Comparison of ENCODE assay signal across 15 cellular contexts in the genomic region with DNA sequence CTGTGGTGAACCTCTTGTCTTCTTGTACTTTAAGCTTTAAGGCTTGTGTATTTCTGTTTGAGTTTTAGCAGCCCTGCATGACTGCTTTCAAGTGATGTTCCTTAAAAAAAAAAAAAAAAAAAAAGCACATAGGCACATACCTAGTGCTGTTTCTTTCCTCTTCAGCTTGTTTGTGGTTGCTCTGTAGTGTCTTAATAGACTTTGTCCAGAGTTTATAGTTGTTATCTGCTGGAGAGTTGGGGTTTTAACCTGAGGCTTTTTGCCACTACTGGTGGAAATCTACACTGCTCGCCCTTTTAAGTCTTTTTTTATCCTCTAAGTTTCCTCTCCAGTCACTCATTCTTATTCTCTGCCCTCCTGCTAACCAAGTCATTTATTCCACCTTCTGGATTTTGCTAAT. TPM values are rescaled to one million over a fixed set of nuclear protein-coding genes. Genes with fewer than 3 reads are reported as not detected.
A peak's percentile ranks its signal among the peaks of the same experiment; 100 is the strongest.
DNase-seq lines count a peak whose midpoint lies in the region; ATAC-seq and TF ChIP-seq lines count a peak whose summit lies in the region.
"Had no signal": no experiment of that assay in that cellular context is flagged by ENCODE, and none has a peak within 500 bp of the region (broad histone marks: within the 10 kb centered on the region; RNA-seq: fewer than 3 reads in every experiment).

No MANE protein-coding gene starts in this region.

- peak overlapping the region; percentile 3 for H3K4me3 Mint-ChIP-seq in CD8-positive, alpha-beta T cell
- H3K4me3 Mint-ChIP-seq in chondrocyte (ENCODE audit: unreplicated experiment) (no peak overlapping the region), nephron (no peak overlapping the region)
- no peak overlapping the region for H3K4me3 Mint-ChIP-seq in T-helper 2 cell treated with Interferon-gamma antibody and Interleukin-4, amounts not matched to agents 5 μg/mL and 100 μg/mL, for 36 hours

- RAD21 ChIA-PET in HCT116 (lab: Charles Lee; ENCODE audit: low non-redundant PET in 1 of 2, low total read pairs in 2 of 2, uncharacterized antibody in 2 of 2, unreplicated experiment in 2 of 2), result no interaction called here

- in situ Hi-C loops in mammary epithelial cell (cut with MboI; ENCODE audit: low sequenced_read_pairs in 2 of 2), result no loop called here

- H3K79me2 ChIP-seq in HCT116 (ENCODE audit: insufficient read depth, low read length), result peaks cover 99% of the 10 kb centered on the region
- peaks cover 99% of the 10 kb centered on the region for H3K79me2 ChIP-seq in mammary epithelial cell (ENCODE audit: insufficient read depth, low read length)

- H3K9me2 ChIP-seq in HCT116 (ENCODE audit: insufficient read depth), result no peaks in the 10 kb centered on the region

- intact Hi-C loops in CD8-positive, alpha-beta T cell (cut with DNase I, micrococcal nuclease), result no loop called here
- intact Hi-C loops in HCT116 (cut with micrococcal nuclease) (no loop called here), mammary epithelial cell (cut with micrococcal nuclease) (no loop called here)

- H3K9ac ChIP-seq in HCT116 (ENCODE audit: low read length), result no peak overlapping the region
- H3K9ac ChIP-seq in mammary epithelial cell (ENCODE audit: insufficient read depth, low read length), result no peak overlapping the region

- H3K36me3 ChIP-seq in CD8-positive, alpha-beta T cell (ENCODE audit: insufficient read depth, low read length), result no peaks in the 10 kb centered on the region
- H3K36me3 ChIP-seq in HCT116 (ENCODE audit: control insufficient read depth in 1 of 2, insufficient read depth in 2 of 2, low read length in 2 of 2) (no peaks in the 10 kb centered on the region), mammary epithelial cell (ENCODE audit: insufficient read depth, low read length) (peaks cover 2% of the 10 kb centered on the region)

- TF ChIP-seq RAD21 in HCT116 (IDR thresholded peaks at IDR 0.05; ENCODE audit: low read depth), result no peak

- peaks cover 17% of the 10 kb centered on the region for H3K36me3 Mint-ChIP-seq in CD8-positive, alpha-beta T cell
- no peaks in the 10 kb centered on the region for H3K36me3 Mint-ChIP-seq in chondrocyte (ENCODE audit: low read depth)
- peaks cover 21% of the 10 kb centered on the region for H3K36me3 Mint-ChIP-seq in nephron (ENCODE audit: low read depth)
- peaks cover 16% of the 10 kb centered on the region for H3K36me3 Mint-ChIP-seq in T-helper 2 cell treated with Interferon-gamma antibody and Interleukin-4, amounts not matched to agents 5 μg/mL and 100 μg/mL, for 36 hours (ENCODE audit: low read depth)

- no peaks in the 10 kb centered on the region for H3K9me3 ChIP-seq in CD8-positive, alpha-beta T cell (ENCODE audit: low read length)
- no peaks in the 10 kb centered on the region for H3K9me3 ChIP-seq in HCT116 (ENCODE audit: control insufficient read depth in 1 of 2, insufficient read depth in 1 of 2, low read depth in 1 of 2, low read length in 2 of 2)
- no peaks in the 10 kb centered on the region for H3K9me3 ChIP-seq in mammary epithelial cell (replicated peaks; ENCODE audit: insufficient read depth, low read length)

- no peak for DNase-seq in CD8-positive, alpha-beta T cell
- DNase-seq in HCT116 (ENCODE audit: low read depth, low spot score), result no peak
- DNase-seq in chondrocyte (ENCODE audit: low spot score), result no peak
- DNase-seq in T-helper 2 cell treated with Interferon-gamma antibody and Interleukin-4, amounts not matched to agents 5 μg/mL and 100 μg/mL, for 36 hours (ENCODE audit: low spot score), result no peak
- DNase-seq in mammary epithelial cell, result no peak
- DNase-seq: C1 segment of cervical spinal cord; central memory CD4-positive, alpha-beta T cell; foreskin melanocyte; midbrain; NCI-H1694; NCI-H510A had no signal

- ATAC-seq in CD8-positive, alpha-beta T cell, result no peak
- ATAC-seq in HCT116 (no peak), HG02642 (IDR thresholded peaks at IDR 0.05; ENCODE audit: poor library complexity, unreplicated experiment) (no peak), HG03354 (IDR thresholded peaks at IDR 0.05; ENCODE audit: poor library complexity, severe bottlenecking, unreplicated experiment) (no peak)

- BruUV-seq in HCT116 (replicated peaks; lab: Mats Ljungman, UMichigan) (no TSS peak), mammary epithelial cell (replicated peaks; lab: Mats Ljungman, UMichigan) (no TSS peak)

- no peak overlapping the region for H2AFZ ChIP-seq in HCT116 (ENCODE audit: low read depth, low read length, poor library complexity, severe bottlenecking)
- H2AFZ ChIP-seq in mammary epithelial cell (ENCODE audit: low read depth, low read length), result no peak overlapping the region

- no peak for TF ChIP-seq CTCF in CD8-positive, alpha-beta T cell (IDR thresholded peaks at IDR 0.05)
- TF ChIP-seq CTCF in HCT116 (IDR thresholded peaks at IDR 0.05 in 2 of 3, conservative IDR thresholded peaks at IDR 0.05 in 1 of 3; ENCODE audit: borderline replicate concordance in 1 of 3, insufficient read depth in 1 of 3, low read depth in 2 of 3, low read length in 2 of 3), result no peak
- no peak for TF ChIP-seq CTCF in chondrocyte (IDR thresholded peaks at IDR 0.05)
- TF ChIP-seq CTCF in nephron (IDR thresholded peaks at IDR 0.05; ENCODE audit: unreplicated experiment in 3 of 3), result no peak
- TF ChIP-seq CTCF in mammary epithelial cell (conservative IDR thresholded peaks at IDR 0.05 in 1 of 2, IDR thresholded peaks at IDR 0.05 in 1 of 2; ENCODE audit: extremely low read depth in 1 of 2, insufficient read depth in 1 of 2, low read depth in 1 of 2, low read length in 2 of 2), result no peak

- H3K27ac ChIP-seq in CD8-positive, alpha-beta T cell (ENCODE audit: low read depth, low read length), result no peak overlapping the region
- H3K27ac ChIP-seq in HCT116 (ENCODE audit: low read depth, low read length) (0 out of 2 replicates have a peak overlapping the region, but pooled peaks have one; percentile 3), mammary epithelial cell (ENCODE audit: insufficient read depth, low read depth, low read length) (no peak overlapping the region)
- H3K27ac ChIP-seq: SK-N-MC had no signal

- H3K4me1 ChIP-seq in CD8-positive, alpha-beta T cell (ENCODE audit: insufficient read depth, low read length), result peaks cover 49% of the 10 kb centered on the region
- H3K4me1 ChIP-seq in HCT116 (ENCODE audit: control insufficient read depth in 1 of 2, insufficient read depth in 2 of 2, low read length in 2 of 2), result peaks cover 67 to 75% of the 10 kb centered on the region in 2 experiments
- peaks cover 23% of the 10 kb centered on the region for H3K4me1 ChIP-seq in mammary epithelial cell (ENCODE audit: insufficient read depth, low read length)

- CTCF ChIA-PET in CD8-positive, alpha-beta T cell (lab: Charles Lee), result interaction anchor here (1.1 kb wide), 1 partner anchor 35 kb away, joined by 4 read pairs; no protein-coding TSS in a partner anchor
- CTCF ChIA-PET in HCT116 (lab: Charles Lee), result interaction anchor here (0.5 to 1.3 kb wide), 2 partner anchors 100 to 270 kb away, joined by 3 to 4 read pairs; no protein-coding TSS in a partner anchor
- CTCF ChIA-PET in mammary epithelial cell (lab: Charles Lee; ENCODE audit: low non-redundant PET), result no interaction called here

- no peak for TF ChIP-seq POLR2A in HCT116 (IDR thresholded peaks at IDR 0.05; ENCODE audit: borderline replicate concordance, extremely low read depth, insufficient read depth, insufficient read length)

- peaks cover 83% of the 10 kb centered on the region for H3K4me1 Mint-ChIP-seq in CD8-positive, alpha-beta T cell (ENCODE audit: low read depth)
- H3K4me1 Mint-ChIP-seq in chondrocyte (ENCODE audit: low read depth), result peaks cover 54% of the 10 kb centered on the region
- H3K4me1 Mint-ChIP-seq in nephron, result peaks cover 48% of the 10 kb centered on the region
- H3K4me1 Mint-ChIP-seq in T-helper 2 cell treated with Interferon-gamma antibody and Interleukin-4, amounts not matched to agents 5 μg/mL and 100 μg/mL, for 36 hours (ENCODE audit: low read depth), result peaks cover 37% of the 10 kb centered on the region

- dilution Hi-C loops in mammary epithelial cell (cut with HindIII; ENCODE audit: low sequenced_read_pairs), result no loop called here

- peak overlapping the region; percentile 32 for H3K4me2 ChIP-seq in HCT116 (ENCODE audit: low read length)
- H3K4me2 ChIP-seq in mammary epithelial cell (ENCODE audit: insufficient read depth, low read depth, low read length), result no peak overlapping the region

- no peak overlapping the region for H3K4me3 ChIP-seq in CD8-positive, alpha-beta T cell (ENCODE audit: low read depth, low read length)
- H3K4me3 ChIP-seq in HCT116 (replicated peaks in 1 of 2; ENCODE audit: low read depth in 1 of 2, low read length in 2 of 2) (no peak overlapping the region), mammary epithelial cell (replicated peaks in 1 of 3; ENCODE audit: insufficient read depth in 1 of 3, low read depth in 2 of 3, low read length in 3 of 3) (no peak overlapping the region)
- H3K4me3 ChIP-seq: SK-N-MC had no signal

- H3K27me3 ChIP-seq in CD8-positive, alpha-beta T cell (ENCODE audit: insufficient read depth, low read length), result no peaks in the 10 kb centered on the region
- no peaks in the 10 kb centered on the region for H3K27me3 ChIP-seq in HCT116 (ENCODE audit: insufficient read depth, low read length)
- no peaks in the 10 kb centered on the region for H3K27me3 ChIP-seq in mammary epithelial cell (ENCODE audit: insufficient read depth, low read length)

- no peak overlapping the region for H3K27ac Mint-ChIP-seq in CD8-positive, alpha-beta T cell
- H3K27ac Mint-ChIP-seq in chondrocyte (ENCODE audit: unreplicated experiment) (peak overlapping the region; percentile 49), nephron (peak overlapping the region in 2 of 3 experiments; percentile 14 to 70)
- H3K27ac Mint-ChIP-seq in T-helper 2 cell treated with Interferon-gamma antibody and Interleukin-4, amounts not matched to agents 5 μg/mL and 100 μg/mL, for 36 hours, result no peak overlapping the region

- H4K20me1 ChIP-seq in HCT116 (ENCODE audit: insufficient read depth), result peaks cover 8% of the 10 kb centered on the region; the same call in 1 of the 2 replicates
- H4K20me1 ChIP-seq in mammary epithelial cell (ENCODE audit: insufficient read depth, low read length), result peaks cover 6% of the 10 kb centered on the region

- no peaks in the 10 kb centered on the region for H3K27me3 Mint-ChIP-seq in CD8-positive, alpha-beta T cell (ENCODE audit: low read depth)
- no peaks in the 10 kb centered on the region for H3K27me3 Mint-ChIP-seq in chondrocyte (ENCODE audit: low read depth)
- no peaks in the 10 kb centered on the region for H3K27me3 Mint-ChIP-seq in nephron (ENCODE audit: low read depth)
- H3K27me3 Mint-ChIP-seq in T-helper 2 cell treated with Interferon-gamma antibody and Interleukin-4, amounts not matched to agents 5 μg/mL and 100 μg/mL, for 36 hours (ENCODE audit: low read depth), result no peaks in the 10 kb centered on the region

- 100% methylated on average over 1 of the region's 1 CpG for WGBS in mammary epithelial cell (ENCODE audit: low coverage, missing lambda C conversion rate)

- POLR2A ChIA-PET in CD8-positive, alpha-beta T cell (lab: Charles Lee), result no interaction called here
- POLR2A ChIA-PET in HCT116 (lab: Charles Lee), result no interaction called here

- no peaks in the 10 kb centered on the region for H3K9me3 Mint-ChIP-seq in CD8-positive, alpha-beta T cell
- H3K9me3 Mint-ChIP-seq in chondrocyte (ENCODE audit: low read depth) (no peaks in the 10 kb centered on the region), nephron (no peaks in the 10 kb centered on the region)
- no peaks in the 10 kb centered on the region for H3K9me3 Mint-ChIP-seq in T-helper 2 cell treated with Interferon-gamma antibody and Interleukin-4, amounts not matched to agents 5 μg/mL and 100 μg/mL, for 36 hours

RNA-seq across cellular contexts. Expression of gene AGFG1, which starts 34.5 kb away (rescaled TPM):
- 10 to 100 TPM; 51.0 to 56.0 TPM for total RNA-seq in CD8-positive, alpha-beta T cell
- total RNA-seq in HCT116 (2021; ENCODE audit: unreplicated experiment) (72.5 TPM), chondrocyte (49.3 to 49.5 TPM (median 49.3 TPM) in 3 replicates), mammary epithelial cell (100 to 1,000 TPM in 1 of 2 donors, 10 to 100 TPM in 1; 92.2 to 108 TPM)
- polyA plus RNA-seq in HCT116 (2012), result 46.9 and 54.3 TPM in 2 replicates
- 122 TPM for polyA plus RNA-seq in mammary epithelial cell
- 140 TPM for polyA minus RNA-seq in mammary epithelial cell

Comparison
In these comparisons a context has a peak if more than half of its experiments do, and no peak if none do; other contexts are left out.
1. H3K27ac Mint-ChIP-seq: peak in chondrocyte (single experiment) and nephron (2 of 3); none in CD8-positive, alpha-beta T cell (single experiment) and T-helper 2 cell treated with Interferon-gamma antibody and Interleukin-4, amounts not matched to agents 5 μg/mL and 100 μg/mL, for 36 hours (single experiment).